8 cellular contexts compared by ENCODE assay signal in the genomic region with DNA sequence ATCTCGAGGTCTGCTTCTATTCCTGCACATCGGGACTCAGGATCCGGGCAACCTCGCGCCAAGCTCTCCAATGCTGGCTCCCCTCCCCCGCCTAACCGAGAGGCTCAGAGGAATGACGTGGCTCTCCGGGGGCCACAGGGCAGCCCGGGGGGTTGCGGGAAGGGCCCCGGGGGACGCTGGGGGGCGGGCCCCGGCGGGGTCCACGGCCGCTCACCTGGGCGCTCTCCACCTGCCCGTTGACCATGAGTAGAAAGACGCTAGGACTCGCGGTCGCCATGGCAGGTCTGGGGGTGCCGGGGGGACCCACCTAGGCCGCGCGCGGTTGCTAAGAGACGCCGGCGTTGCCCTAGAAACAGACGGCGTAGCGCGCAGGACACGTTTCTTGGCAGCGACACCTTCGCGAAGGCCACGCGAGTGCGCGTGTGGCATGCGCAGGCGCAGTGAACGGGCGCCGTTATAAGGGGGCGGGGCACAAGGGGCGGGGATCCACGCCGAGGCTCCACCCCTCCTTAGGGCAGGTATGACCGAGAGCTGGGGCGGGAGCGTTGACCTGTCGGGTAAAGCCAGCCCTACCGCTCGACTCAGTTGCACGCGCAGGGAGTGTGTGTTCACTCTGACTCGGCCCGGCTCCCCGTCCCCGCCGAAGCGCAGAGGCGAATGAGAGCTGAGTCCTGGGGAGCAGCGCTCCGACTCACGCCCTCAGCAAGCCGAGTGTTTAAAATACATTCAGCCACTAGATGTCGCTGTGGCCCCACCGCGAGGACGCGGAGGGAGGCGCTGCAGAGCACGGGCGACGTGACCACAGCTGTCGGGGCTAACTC. TPM values are rescaled to one million over a fixed set of nuclear protein-coding genes. Genes with fewer than 3 reads are reported as not detected.
DNase-seq lines count a peak whose midpoint lies in the region; ATAC-seq and TF ChIP-seq lines count a peak whose summit lies in the region.

A gene with protein sequence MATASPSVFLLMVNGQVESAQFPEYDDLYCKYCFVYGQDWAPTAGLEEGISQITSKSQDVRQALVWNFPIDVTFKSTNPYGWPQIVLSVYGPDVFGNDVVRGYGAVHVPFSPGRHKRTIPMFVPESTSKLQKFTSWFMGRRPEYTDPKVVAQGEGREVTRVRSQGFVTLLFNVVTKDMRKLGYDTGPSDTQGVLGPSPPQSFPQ (minus strand): TSS at position 431 of the 821 bp plus-strand sequence. CDS start 154 bp downstream, at position 277.

- H3K4me1 ChIP-seq in esophagus muscularis mucosa (peaks cover 10 to 22% (median 19%) of the 10 kb centered on the region in 4 donors), muscle layer of duodenum (ENCODE audit: control insufficient read depth in 1 of 2, insufficient read depth in 2 of 2, low read length in 2 of 2) (peaks cover 5 to 15% of the 10 kb centered on the region in 2 donors)

- TF ChIP-seq POLR2A in esophagus muscularis mucosa (IDR thresholded peaks at IDR 0.05; ENCODE audit: low read depth): no peak

- peak within 1 kb of the TSS; percentile 66 to 80 (median 68) for H3K4me3 ChIP-seq in esophagus muscularis mucosa
- peak within 1 kb of the TSS; percentile 68 to 73 for H3K4me3 ChIP-seq in muscle layer of duodenum (ENCODE audit: low read depth in 1 of 2, low read length in 2 of 2)

- no peaks in the 10 kb centered on the region for H3K27me3 ChIP-seq in esophagus muscularis mucosa
- no peaks in the 10 kb centered on the region for H3K27me3 ChIP-seq in muscle layer of duodenum (ENCODE audit: low read depth, low read length)

- peak; percentile 96 to 99 (median 97) for TF ChIP-seq CTCF in esophagus muscularis mucosa (IDR thresholded peaks at IDR 0.05)

- TF ChIP-seq EP300 in esophagus muscularis mucosa (IDR thresholded peaks at IDR 0.05): no peak

- DNase-seq in DMS114 treated with DMSO at 0.1 percent for 48 hours (lab: John Stamatoyannopoulos, UW; ENCODE audit: unreplicated experiment) (peak; percentile 37), HuH-7.5 (ENCODE audit: low spot score) (peak; percentile 85), OCI-M1 (lab: John Stamatoyannopoulos, UW) (peak; percentile 93), esophagus muscularis mucosa (ENCODE audit: extremely low spot score) (peak; percentile 97)
- DNase-seq in activated T-cell treated with anti-CD3 and anti-CD28 coated beads, Interleukin-2, amount 50 U/mL, for 48 hours: peak; percentile 96
- DNase-seq in stimulated activated CD8-positive, alpha-beta memory T cell treated with anti-CD3 and anti-CD28 coated beads, Interleukin-7, amount 100 ng/mL, for 4 hours (ENCODE audit: low read depth in 2 of 2): peak; percentile 87 to 90

- intact Hi-C loops in esophagus muscularis mucosa (cut with DNase I): loop anchor here (1.0 to 10.0 kb wide), 3 partner anchors 85 to 402 kb away; no protein-coding TSS in a partner anchor

- H3K9me3 ChIP-seq in esophagus muscularis mucosa (no peaks in the 10 kb centered on the region), muscle layer of duodenum (ENCODE audit: control insufficient read depth in 1 of 2, low read length in 2 of 2) (no peaks in the 10 kb centered on the region)

- WGBS in esophagus muscularis mucosa: under 1% methylated on average over 31 of the region's 82 CpGs

- H3K27ac ChIP-seq in esophagus muscularis mucosa (replicated peaks in 1 of 4) (peak within 1 kb of the TSS; percentile 79 to 89 (median 86)), muscle layer of duodenum (ENCODE audit: low read length) (peak within 1 kb of the TSS; percentile 16)

- H3K36me3 ChIP-seq in esophagus muscularis mucosa: peaks cover 0 to 8% (median 1%) of the 10 kb centered on the region in 4 donors
- H3K36me3 ChIP-seq in muscle layer of duodenum (ENCODE audit: control insufficient read depth in 1 of 2, insufficient read depth in 2 of 2, low read length in 2 of 2): no peaks in the 10 kb centered on the region

- ATAC-seq in GM21526 (IDR thresholded peaks at IDR 0.05; ENCODE audit: low FRiP score, unreplicated experiment): peak; percentile 71

RNA-seq across cellular contexts. Expression of the gene that starts here (rescaled TPM):
- 10 to 100 TPM in 1 of 4 donors, 1 to 10 TPM in 3; 9.5 to 13.8 (median 9.9) TPM for total RNA-seq in esophagus muscularis mucosa

Comparison
In these comparisons a context has a peak if more than half of its experiments do, and no peak if none do; other contexts are left out.
1. Peak in every context shown above with its lines: DNase-seq, ATAC-seq, H3K4me3 ChIP-seq and H3K27ac ChIP-seq.
2. DNase-seq: peak in every context shown above with its lines; median percentile 97 in esophagus muscularis mucosa; 96 in activated T-cell treated with anti-CD3 and anti-CD28 coated beads, Interleukin-2, amount 50 U/mL, for 48 hours; 93 in OCI-M1; 88 in stimulated activated CD8-positive, alpha-beta memory T cell treated with anti-CD3 and anti-CD28 coated beads, Interleukin-7, amount 100 ng/mL, for 4 hours; 85 in HuH-7.5; 37 in DMS114 treated with DMSO at 0.1 percent for 48 hours.